In genomic region chr19:49669511-49669910, GRCh38 we compare ENCODE assay signal across 28 cellular contexts.
"Had no signal": no experiment of that assay in that cellular context is flagged by ENCODE, and none has a peak within 500 bp of the region (broad histone marks: within the 10 kb centered on the region; RNA-seq: fewer than 3 reads in every experiment).

No MANE protein-coding gene starts in this region.

- H3K4me3 Mint-ChIP-seq: activated T-cell treated with anti-CD3 and anti-CD28 coated beads, Interleukin-2, amount 50 U/mL, for 24 hours; activated T-helper 17 cell treated with anti-CD3 and anti-CD28 coated beads, Interleukin-2, amount 50 U/mL, for 72 hours; central memory CD8-positive, alpha-beta T cell; dendritic cell treated with granulocyte-macrophage colony-stimulating factor and Interleukin-4, amounts not matched to agents 40 ng/mL and 50 ng/mL, for 4 days; endodermal cell; natural killer cell; T-helper 17 cell had no signal

- DNase-seq: activated CD4-positive, alpha-beta T cell treated with anti-CD3 and anti-CD28 coated beads for 1 hour; activated CD8-positive, alpha-beta memory T cell treated with anti-CD3 and anti-CD28 coated beads, Interleukin-2, amount 50 U/mL, for 4 hours; activated gamma-delta T cell treated with Interleukin-2 at 50 U/mL for 16 hours; activated naive CD4-positive, alpha-beta T cell treated with anti-CD3 and anti-CD28 coated beads, Interleukin-2, amount 50 U/mL, for 16 hours; activated T-cell treated with anti-CD3 and anti-CD28 coated beads, Interleukin-2, amount 50 U/mL, for 24 hours; amniotic stem cell; foreskin melanocyte; left ventricle myocardium inferior; mesendoderm; natural killer cell; right lobe of liver; stimulated activated CD4-positive, alpha-beta T cell treated with anti-CD3 and anti-CD28 coated beads, Interleukin-12 subunit alpha, Interleukin-12 subunit beta, amount 100 ng/mL, for 4 hours; stimulated activated CD4-positive, alpha-beta T cell treated with anti-CD3 and anti-CD28 coated beads, Interleukin-4, amount 100 ng/mL, for 1 hour; stimulated activated naive CD8-positive, alpha-beta T cell treated with anti-CD3 and anti-CD28 coated beads, Interleukin-15, Interleukin-2, amounts not matched to agents 100 U/mL and 50 U/mL, for 24 hours; T-helper 17 cell; T1000; testis; transverse colon had no signal

- H3K27ac ChIP-seq: breast epithelium, esophagus muscularis mucosa, left ventricle myocardium inferior, neutrophil, right lobe of liver, testis, transverse colon had no signal

- H3K27ac Mint-ChIP-seq: activated T-cell treated with anti-CD3 and anti-CD28 coated beads, Interleukin-2, amount 50 U/mL, for 24 hours; activated T-helper 17 cell treated with anti-CD3 and anti-CD28 coated beads, Interleukin-2, amount 50 U/mL, for 72 hours; endodermal cell; natural killer cell; T-helper 17 cell had no signal

- H3K27me3 Mint-ChIP-seq: activated T-cell treated with anti-CD3 and anti-CD28 coated beads, Interleukin-2, amount 50 U/mL, for 24 hours; activated T-helper 17 cell treated with anti-CD3 and anti-CD28 coated beads, Interleukin-2, amount 50 U/mL, for 72 hours; central memory CD8-positive, alpha-beta T cell; dendritic cell treated with granulocyte-macrophage colony-stimulating factor and Interleukin-4, amounts not matched to agents 40 ng/mL and 50 ng/mL, for 4 days; progenitor cell of endocrine pancreas; T-helper 17 cell had no signal

- H3K4me3 ChIP-seq: breast epithelium, esophagus muscularis mucosa, left ventricle myocardium inferior, lung, right lobe of liver, transverse colon had no signal

- H3K36me3 ChIP-seq: breast epithelium, right lobe of liver, transverse colon had no signal

- FAIRE-seq: islet of Langerhans had no signal

- H3K27me3 ChIP-seq: breast epithelium, esophagus muscularis mucosa, neutrophil, right lobe of liver, testis, transverse colon had no signal

- H3K9me3 ChIP-seq: breast epithelium, esophagus muscularis mucosa, left ventricle myocardium inferior, neutrophil, right lobe of liver, testis, transverse colon had no signal

- H3K9me3 Mint-ChIP-seq: activated T-cell treated with anti-CD3 and anti-CD28 coated beads, Interleukin-2, amount 50 U/mL, for 24 hours; activated T-helper 17 cell treated with anti-CD3 and anti-CD28 coated beads, Interleukin-2, amount 50 U/mL, for 72 hours; central memory CD8-positive, alpha-beta T cell; dendritic cell treated with granulocyte-macrophage colony-stimulating factor and Interleukin-4, amounts not matched to agents 40 ng/mL and 50 ng/mL, for 4 days; endodermal cell; natural killer cell had no signal

- ATAC-seq: activated T-helper 17 cell treated with anti-CD3 and anti-CD28 coated beads, Interleukin-2, amount 50 U/mL, for 72 hours; natural killer cell; right lobe of liver; stimulated activated naive CD8-positive, alpha-beta T cell treated with anti-CD3 and anti-CD28 coated beads, Interleukin-15, Interleukin-2, amounts not matched to agents 100 U/mL and 50 U/mL, for 24 hours; T-helper 17 cell had no signal

- H3K36me3 Mint-ChIP-seq: natural killer cell had no signal
